21 cellular contexts compared by ENCODE assay signal in the genomic region with DNA sequence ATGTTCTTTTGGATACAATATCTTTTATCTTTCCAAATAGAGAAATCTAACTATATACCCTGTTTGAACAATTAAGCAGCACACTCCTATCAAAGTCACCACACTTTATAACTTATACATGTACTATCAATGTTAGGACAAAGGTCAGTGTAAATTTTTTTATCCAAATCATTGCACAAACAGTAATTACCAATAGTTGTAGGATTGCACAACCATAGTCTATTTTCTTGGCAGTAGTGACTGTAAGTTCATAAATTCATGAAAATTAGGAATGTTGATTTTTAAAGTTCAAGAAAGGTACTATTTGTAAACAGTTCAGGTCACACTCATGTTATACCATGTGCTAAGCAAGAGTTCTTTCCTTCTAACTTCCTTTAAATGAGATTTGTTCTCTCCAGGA. TPM values are rescaled to one million over a fixed set of nuclear protein-coding genes. Genes with fewer than 3 reads are reported as not detected.
DNase-seq lines count a peak whose midpoint lies in the region; ATAC-seq, FAIRE-seq and TF ChIP-seq lines count a peak whose summit lies in the region.
"Had no signal": no experiment of that assay in that cellular context is flagged by ENCODE, and none has a peak within 500 bp of the region (broad histone marks: within the 10 kb centered on the region; RNA-seq: fewer than 3 reads in every experiment).

No MANE protein-coding gene starts in this region.

- dilution Hi-C loops in mammary epithelial cell (cut with HindIII; ENCODE audit: low sequenced_read_pairs), result no loop called here

- peaks cover 0 to 10% (median 7%) of the 10 kb centered on the region in 5 donors for H3K27me3 Mint-ChIP-seq in naive thymus-derived CD8-positive, alpha-beta T cell

- H3K4me1 ChIP-seq in breast epithelium (no peaks in the 10 kb centered on the region), mammary epithelial cell (ENCODE audit: insufficient read depth, low read length) (no peaks in the 10 kb centered on the region), K562 (replicated peaks in 1 of 2; ENCODE audit: control insufficient read depth in 2 of 2, insufficient read depth in 2 of 2, low read length in 2 of 2) (no peaks in the 10 kb centered on the region), liver (ENCODE audit: control insufficient read depth in 4 of 4, insufficient read depth in 4 of 4, low read length in 3 of 4) (peaks cover 0 to 9% (median 2%) of the 10 kb centered on the region in 4 donors), smooth muscle cell (ENCODE audit: low read depth) (no peaks in the 10 kb centered on the region)
- H3K4me1 ChIP-seq: A549, Caco-2 had no signal

- peaks cover 0 to 2% (median 0%) of the 10 kb centered on the region in 9 donors for H3K9me3 Mint-ChIP-seq in naive thymus-derived CD8-positive, alpha-beta T cell
- H3K9me3 Mint-ChIP-seq: CD4-positive, alpha-beta T cell had no signal

- H3K4me2 ChIP-seq in mammary epithelial cell (ENCODE audit: insufficient read depth, low read depth, low read length) (no peak overlapping the region), K562 (ENCODE audit: insufficient read depth, low read length) (no peak overlapping the region), smooth muscle cell (peak overlapping the region; percentile 41)
- H3K4me2 ChIP-seq: A549 had no signal

- ATAC-seq in K562 (no peak), GM19328 (IDR thresholded peaks at IDR 0.05; ENCODE audit: unreplicated experiment) (no peak)
- no peak for ATAC-seq in naive thymus-derived CD8-positive, alpha-beta T cell
- ATAC-seq: A549 had no signal

- BruUV-seq in mammary epithelial cell (replicated peaks; lab: Mats Ljungman, UMichigan), result no TSS peak
- no TSS peak for BruUV-seq in K562 (replicated peaks; lab: Mats Ljungman, UMichigan)

- H3K36me3 ChIP-seq in breast epithelium (no peaks in the 10 kb centered on the region), mammary epithelial cell (ENCODE audit: insufficient read depth, low read length) (no peaks in the 10 kb centered on the region), K562 (ENCODE audit: control insufficient read depth, insufficient read depth, low read length) (no peaks in the 10 kb centered on the region), liver (ENCODE audit: control insufficient read depth in 4 of 4, insufficient read depth in 3 of 4, low read depth in 1 of 4, low read length in 3 of 4) (no peaks in the 10 kb centered on the region), smooth muscle cell (ENCODE audit: low read depth) (peaks cover 4% of the 10 kb centered on the region)

- H3K27ac ChIP-seq in breast epithelium (peak overlapping the region; percentile 30 to 40), mammary epithelial cell (ENCODE audit: insufficient read depth, low read depth, low read length) (no peak overlapping the region), K562 (ENCODE audit: extremely low read depth, low read depth, low read length) (no peak overlapping the region), liver (ENCODE audit: low read depth in 1 of 2, low read length in 2 of 2) (no peak overlapping the region), smooth muscle cell (ENCODE audit: low read depth) (no peak overlapping the region)
- H3K27ac ChIP-seq: 22Rv1, A549, C4-2B, GM23248 had no signal

- H2AFZ ChIP-seq in mammary epithelial cell (ENCODE audit: low read depth, low read length), result no peak overlapping the region
- no peak overlapping the region for H2AFZ ChIP-seq in K562 (ENCODE audit: low read depth, low read length)
- H2AFZ ChIP-seq in smooth muscle cell (ENCODE audit: low read depth), result no peak overlapping the region
- H2AFZ ChIP-seq: GM23248 had no signal

- intact Hi-C loops in breast epithelium (cut with DNase I; ENCODE audit: low total_unique reads), result no loop called here
- intact Hi-C loops in mammary epithelial cell (cut with micrococcal nuclease), result no loop called here
- intact Hi-C loops in K562 (cut with micrococcal nuclease), result no loop called here

- H4K20me1 ChIP-seq in mammary epithelial cell (ENCODE audit: insufficient read depth, low read length) (no peaks in the 10 kb centered on the region), K562 (replicated peaks; ENCODE audit: control insufficient read depth, insufficient read depth, low read length) (no peaks in the 10 kb centered on the region), smooth muscle cell (ENCODE audit: low read depth) (no peaks in the 10 kb centered on the region)

- no peaks in the 10 kb centered on the region for H3K4me1 Mint-ChIP-seq in naive thymus-derived CD8-positive, alpha-beta T cell

- TF ChIP-seq POLR2A in breast epithelium (IDR thresholded peaks at IDR 0.05) (no peak), K562 (conservative IDR thresholded peaks at IDR 0.05) (no peak), H54 (IDR thresholded peaks at IDR 0.05; ENCODE audit: low read depth, low read length) (no peak)

- no peaks in the 10 kb centered on the region for H3K27me3 ChIP-seq in breast epithelium
- H3K27me3 ChIP-seq in mammary epithelial cell (ENCODE audit: insufficient read depth, low read length), result peaks cover 11% of the 10 kb centered on the region
- no peaks in the 10 kb centered on the region for H3K27me3 ChIP-seq in K562 (ENCODE audit: control insufficient read depth in 2 of 2, insufficient read depth in 2 of 2, low read length in 2 of 2)
- no peaks in the 10 kb centered on the region for H3K27me3 ChIP-seq in liver (ENCODE audit: control insufficient read depth in 4 of 4, insufficient read depth in 4 of 4, low read length in 3 of 4)
- no peaks in the 10 kb centered on the region for H3K27me3 ChIP-seq in smooth muscle cell (ENCODE audit: low read depth)

- H3K9ac ChIP-seq in mammary epithelial cell (ENCODE audit: insufficient read depth, low read length) (no peak overlapping the region), K562 (ENCODE audit: insufficient read depth in 1 of 2, low read depth in 2 of 2, low read length in 2 of 2) (no peak overlapping the region), liver (ENCODE audit: low read depth in 1 of 2, low read length in 2 of 2) (no peak overlapping the region), smooth muscle cell (ENCODE audit: low read depth) (no peak overlapping the region)
- H3K9ac ChIP-seq: GM23248 had no signal

- no peaks in the 10 kb centered on the region for H3F3A ChIP-seq in smooth muscle cell (ENCODE audit: low read depth)

- CTCF ChIA-PET in mammary epithelial cell (lab: Charles Lee; ENCODE audit: low non-redundant PET) (no interaction called here), K562 (lab: Yijun Ruan, JAX; ENCODE audit: low intra/inter-chr PET ratio) (no interaction called here)

- H3K4me3 Mint-ChIP-seq in naive thymus-derived CD8-positive, alpha-beta T cell, result no peak overlapping the region
- H3K4me3 Mint-ChIP-seq: CD4-positive, alpha-beta T cell had no signal

- no peak overlapping the region for H3K27ac Mint-ChIP-seq in naive thymus-derived CD8-positive, alpha-beta T cell
- H3K27ac Mint-ChIP-seq: CD4-positive, alpha-beta T cell had no signal

- no peak for TF ChIP-seq EP300 in K562 (IDR thresholded peaks at IDR 0.05; ENCODE audit: low read length)

- DNase-seq in breast epithelium (ENCODE audit: low spot score in 2 of 2) (no peak), mammary epithelial cell (no peak), K562 (ENCODE audit: extremely low read depth in 1 of 4, low spot score in 3 of 4) (no peak), smooth muscle cell (lab: John Stamatoyannopoulos, UW; ENCODE audit: unreplicated experiment) (no peak), H54 (ENCODE audit: insufficient read length, low spot score) (no peak)
- DNase-seq in naive thymus-derived CD8-positive, alpha-beta T cell, result no peak
- DNase-seq: AML-193; Caco-2; CD4-positive, alpha-beta T cell; DMS79; GF-D8; GM23248; HCEC 1CT had no signal

- H3K9me1 ChIP-seq in K562 (ENCODE audit: control insufficient read depth, insufficient read depth, low read length), result no peaks in the 10 kb centered on the region

- no peak for TF ChIP-seq RAD21 in K562 (CRISPR knock-in tag; conservative IDR thresholded peaks at IDR 0.05 in 1 of 2, IDR thresholded peaks at IDR 0.05 in 1 of 2)
- TF ChIP-seq RAD21 in liver (IDR thresholded peaks at IDR 0.05), result no peak

- POLR2A ChIA-PET in K562 (lab: Yijun Ruan, JAX), result no interaction called here
- POLR2A ChIA-PET in naive thymus-derived CD8-positive, alpha-beta T cell (lab: Charles Lee), result no interaction called here

- no peak for TF ChIP-seq CTCF in breast epithelium (IDR thresholded peaks at IDR 0.05)
- TF ChIP-seq CTCF in mammary epithelial cell (conservative IDR thresholded peaks at IDR 0.05 in 1 of 2, IDR thresholded peaks at IDR 0.05 in 1 of 2; ENCODE audit: extremely low read depth in 1 of 2, insufficient read depth in 1 of 2, low read depth in 1 of 2, low read length in 2 of 2), result no peak
- TF ChIP-seq CTCF in K562 (IDR thresholded peaks at IDR 0.05 in 2 of 3, conservative IDR thresholded peaks at IDR 0.05 in 1 of 3; ENCODE audit: insufficient read depth in 2 of 3, low read depth in 1 of 3, low read length in 3 of 3), result no peak
- no peak for TF ChIP-seq CTCF in liver (IDR thresholded peaks at IDR 0.05; ENCODE audit: low read depth, low read length, missing input control)
- no peak for TF ChIP-seq CTCF in smooth muscle cell (IDR thresholded peaks at IDR 0.05; ENCODE audit: borderline replicate concordance, insufficient read depth, poor library complexity, severe bottlenecking)

- H3K79me2 ChIP-seq in mammary epithelial cell (ENCODE audit: insufficient read depth, low read length) (no peaks in the 10 kb centered on the region), K562 (ENCODE audit: control insufficient read depth, insufficient read depth, low read length) (no peaks in the 10 kb centered on the region), smooth muscle cell (ENCODE audit: low read depth) (peaks cover 20% of the 10 kb centered on the region)

- H3K36me3 Mint-ChIP-seq in naive thymus-derived CD8-positive, alpha-beta T cell, result no peaks in the 10 kb centered on the region

- H3K9me3 ChIP-seq in breast epithelium, result no peaks in the 10 kb centered on the region
- H3K9me3 ChIP-seq in mammary epithelial cell (replicated peaks; ENCODE audit: insufficient read depth, low read length), result no peaks in the 10 kb centered on the region
- no peaks in the 10 kb centered on the region for H3K9me3 ChIP-seq in K562 (replicated peaks; ENCODE audit: control insufficient read depth, insufficient read depth, low read depth, low read length)
- no peaks in the 10 kb centered on the region for H3K9me3 ChIP-seq in liver (ENCODE audit: control insufficient read depth in 4 of 4, low read length in 3 of 4)
- no peaks in the 10 kb centered on the region for H3K9me3 ChIP-seq in smooth muscle cell (replicated peaks; ENCODE audit: low read depth)
- H3K9me3 ChIP-seq: A549, Caco-2 had no signal

- H3K4me3 ChIP-seq in breast epithelium (no peak overlapping the region), mammary epithelial cell (replicated peaks in 1 of 3; ENCODE audit: insufficient read depth in 1 of 3, low read depth in 2 of 3, low read length in 3 of 3) (no peak overlapping the region), K562 (no peak overlapping the region), liver (ENCODE audit: low read depth in 1 of 3, low read length in 3 of 3) (no peak overlapping the region), smooth muscle cell (no peak overlapping the region)
- H3K4me3 ChIP-seq: A549, GM23248 had no signal

- FAIRE-seq in K562 (lab: Jason Lieb, UNC) (no peak), H54 (lab: Jason Lieb, UNC) (no peak)
- FAIRE-seq: A549, D721Med, HTR-8/SVneo had no signal

- in situ Hi-C loops in mammary epithelial cell (cut with MboI; ENCODE audit: low sequenced_read_pairs in 2 of 2) (no loop called here), K562 (cut with MboI) (no loop called here)

RNA-seq across cellular contexts. Expression of a gene that starts 9.3 kb away (rescaled TPM):
- total RNA-seq in breast epithelium (1 to 10 TPM; 1.5 to 2.4 (median 2.0) TPM), mammary epithelial cell (not detected), K562 (2014; rRNA removed) (not detected in 2 replicates), K562 (2014; rRNA removed; fragmentation: Illumina TruSeq; extraction: Trizol) (not detected in 2 replicates), K562 (2015; rRNA removed; fragmentation: Illumina TruSeq; extraction: Trizol) (not detected in 2 replicates), K562 (2021) (not detected in 2 replicates), liver (1 to 10 TPM; 1.3 to 2.0 TPM), smooth muscle cell (98.9 and 106 TPM in 2 replicates)
- polyA plus RNA-seq in mammary epithelial cell (not detected), K562 (2011; rRNA removed) (not detected in 2 replicates), K562 (2014; fragmentation: Illumina TruSeq; extraction: Trizol) (not detected in 2 replicates), K562 (2014; fragmentation: Nextera tagmentation; extraction: Ambion mirVana) (under 1 TPM in 1 of 2 experiments, not detected in 1; 0.04 TPM), K562 (2014; rRNA removed) (not detected in 2 replicates), liver (1 to 10 TPM; 1.1 to 2.0 TPM), smooth muscle cell (116 and 182 TPM in 2 replicates)
- not detected for polyA minus RNA-seq in mammary epithelial cell
- total RNA-seq in K562 (2011; cell fraction: chromatin; rRNA removed; ENCODE audit: low replicate concordance), result not detected in 2 replicates
- total RNA-seq in K562 (2011; cell fraction: nucleolus; rRNA removed), result not detected in 2 replicates
- not detected in 2 replicates for total RNA-seq in K562 (2011; cell fraction: nucleoplasm; rRNA removed)
- not detected in 2 replicates for polyA plus RNA-seq in K562 (2011; cell fraction: cytosol; rRNA removed)
- not detected in 2 replicates for polyA plus RNA-seq in K562 (2011; cell fraction: nucleus; rRNA removed)
- not detected in 2 replicates for polyA plus RNA-seq in K562 (2012)
- not detected in 2 replicates for polyA minus RNA-seq in K562 (2011; rRNA and poly(A)+ RNA removed)
- not detected in 2 replicates for polyA minus RNA-seq in K562 (2011; cell fraction: cytosol; rRNA and poly(A)+ RNA removed)
- polyA minus RNA-seq in K562 (2011; cell fraction: nucleus; rRNA and poly(A)+ RNA removed), result not detected in 2 replicates
- total RNA-seq in naive thymus-derived CD8-positive, alpha-beta T cell, result not detected
- polyA plus RNA-seq in naive thymus-derived CD8-positive, alpha-beta T cell, result not detected
- total RNA-seq: Caco-2; CD4-positive, alpha-beta T cell; H4 had no signal
- polyA plus RNA-seq: A549 had no signal

Comparison
In these comparisons a context has a peak if more than half of its experiments do, and no peak if none do; other contexts are left out.
1. H3K27ac ChIP-seq: peak in breast epithelium (2 of 2); none in mammary epithelial cell (single experiment), K562 (single experiment), liver (0 of 2) and smooth muscle cell (single experiment).
2. RNA of a gene that starts 9.3 kb away (total RNA-seq): 98.9 to 106 TPM in smooth muscle cell; 1.3 to 2.0 TPM in liver, 1.5 to 2.4 TPM in breast epithelium, not detected in mammary epithelial cell, not detected in K562 and not detected in naive thymus-derived CD8-positive, alpha-beta T cell; every median in the first group is over 10 times any median in the second.